In genomic region chr12:6471992-6472366, GRCh38 we compare ENCODE assay signal across 16 cellular contexts. TPM values are rescaled to one million over a fixed set of nuclear protein-coding genes. Genes with fewer than 3 reads are reported as not detected.
DNase-seq lines count a peak whose midpoint lies in the region; ATAC-seq and TF ChIP-seq lines count a peak whose summit lies in the region.
"Had no signal": no experiment of that assay in that cellular context is flagged by ENCODE, and none has a peak within 500 bp of the region (broad histone marks: within the 10 kb centered on the region; RNA-seq: fewer than 3 reads in every experiment).

No MANE protein-coding gene starts in this region.

- no peak overlapping the region for H3K27ac Mint-ChIP-seq in activated naive CD8-positive, alpha-beta T cell
- no peak overlapping the region for H3K27ac Mint-ChIP-seq in activated naive CD8-positive, alpha-beta T cell treated with anti-CD3 and anti-CD28 coated beads for 36 hours
- H3K27ac Mint-ChIP-seq in T-helper 2 cell treated with Interferon-gamma antibody and Interleukin-4, amounts not matched to agents 5 μg/mL and 100 μg/mL, for 36 hours, result peak overlapping the region; percentile 24

- TF ChIP-seq CTCF in fibroblast of the aortic adventitia (IDR thresholded peaks at IDR 0.05; ENCODE audit: insufficient read depth, low read length), result no peak

- peaks cover 40% of the 10 kb centered on the region for H3K4me1 Mint-ChIP-seq in activated naive CD8-positive, alpha-beta T cell (ENCODE audit: low read depth)
- H3K4me1 Mint-ChIP-seq in activated naive CD8-positive, alpha-beta T cell treated with anti-CD3 and anti-CD28 coated beads for 36 hours, result peaks cover 34% of the 10 kb centered on the region
- H3K4me1 Mint-ChIP-seq in T-helper 2 cell treated with Interferon-gamma antibody and Interleukin-4, amounts not matched to agents 5 μg/mL and 100 μg/mL, for 36 hours (ENCODE audit: low read depth), result peaks cover 35% of the 10 kb centered on the region

- no peaks in the 10 kb centered on the region; the same call in 1 of the 2 replicates for H3K36me3 ChIP-seq in H7 (replicated peaks; ENCODE audit: control insufficient read depth, insufficient read depth, low read length)
- H3K36me3 ChIP-seq: BE2C, colonic mucosa had no signal

- peaks cover 23% of the 10 kb centered on the region for H3K36me3 Mint-ChIP-seq in activated naive CD8-positive, alpha-beta T cell
- H3K36me3 Mint-ChIP-seq in activated naive CD8-positive, alpha-beta T cell treated with anti-CD3 and anti-CD28 coated beads for 36 hours, result peaks cover 35% of the 10 kb centered on the region
- H3K36me3 Mint-ChIP-seq in T-helper 2 cell treated with Interferon-gamma antibody and Interleukin-4, amounts not matched to agents 5 μg/mL and 100 μg/mL, for 36 hours (ENCODE audit: low read depth), result peaks cover 25% of the 10 kb centered on the region

- peak overlapping the region; percentile 18 for H3K4me3 Mint-ChIP-seq in activated naive CD8-positive, alpha-beta T cell
- H3K4me3 Mint-ChIP-seq in activated naive CD8-positive, alpha-beta T cell treated with anti-CD3 and anti-CD28 coated beads for 36 hours, result no peak overlapping the region
- peak overlapping the region; percentile 90 for H3K4me3 Mint-ChIP-seq in T-helper 2 cell treated with Interferon-gamma antibody and Interleukin-4, amounts not matched to agents 5 μg/mL and 100 μg/mL, for 36 hours

- no peaks in the 10 kb centered on the region for H3K9me3 Mint-ChIP-seq in activated naive CD8-positive, alpha-beta T cell (ENCODE audit: low read depth)
- H3K9me3 Mint-ChIP-seq in activated naive CD8-positive, alpha-beta T cell treated with anti-CD3 and anti-CD28 coated beads for 36 hours, result peaks cover 5% of the 10 kb centered on the region
- H3K9me3 Mint-ChIP-seq in T-helper 2 cell treated with Interferon-gamma antibody and Interleukin-4, amounts not matched to agents 5 μg/mL and 100 μg/mL, for 36 hours, result no peaks in the 10 kb centered on the region
- H3K9me3 Mint-ChIP-seq: activated naive CD4-positive, alpha-beta T cell treated with anti-CD3 and anti-CD28 coated beads, Interleukin-2, amount 50 U/mL, for 72 hours had no signal

- no peak for ATAC-seq in HG03108 (IDR thresholded peaks at IDR 0.05; ENCODE audit: unreplicated experiment)
- ATAC-seq: activated naive CD4-positive, alpha-beta T cell treated with anti-CD3 and anti-CD28 coated beads, Interleukin-2, amount 50 U/mL, for 72 hours had no signal

- no peak for DNase-seq in activated naive CD8-positive, alpha-beta T cell treated with anti-CD3 and anti-CD28 coated beads for 36 hours
- no peak for DNase-seq in T-helper 2 cell treated with Interferon-gamma antibody and Interleukin-4, amounts not matched to agents 5 μg/mL and 100 μg/mL, for 36 hours (ENCODE audit: low spot score)
- DNase-seq in fibroblast of the aortic adventitia (ENCODE audit: low read depth), result peak; percentile 54
- peak; percentile 59 for DNase-seq in stromal cell of bone marrow (ENCODE audit: low read depth)
- no peak for DNase-seq in HK-2 (ENCODE audit: unreplicated experiment)
- no peak for DNase-seq in H7
- DNase-seq: BE2C; colonic mucosa; H9; NCI-H1105 treated with DMSO at 0.1 percent for 48 hours; NCI-H446; OCI-M1; stimulated activated naive CD4-positive, alpha-beta T cell had no signal

- H3K27me3 ChIP-seq in H7 (ENCODE audit: control insufficient read depth, insufficient read depth, low read length), result no peaks in the 10 kb centered on the region
- H3K27me3 ChIP-seq: BE2C, colonic mucosa had no signal

- H3K27me3 Mint-ChIP-seq in activated naive CD8-positive, alpha-beta T cell, result no peaks in the 10 kb centered on the region
- H3K27me3 Mint-ChIP-seq in activated naive CD8-positive, alpha-beta T cell treated with anti-CD3 and anti-CD28 coated beads for 36 hours, result no peaks in the 10 kb centered on the region
- H3K27me3 Mint-ChIP-seq in T-helper 2 cell treated with Interferon-gamma antibody and Interleukin-4, amounts not matched to agents 5 μg/mL and 100 μg/mL, for 36 hours (ENCODE audit: low read depth), result no peaks in the 10 kb centered on the region

- H3K4me3 ChIP-seq in fibroblast of the aortic adventitia (ENCODE audit: low read depth, low read length) (no peak overlapping the region), H7 (ENCODE audit: insufficient read depth, low read depth, low read length) (no peak overlapping the region)
- H3K4me3 ChIP-seq: colonic mucosa had no signal

RNA-seq across cellular contexts. Expression of gene VAMP1, which starts 1.5 kb away (rescaled TPM):
- total RNA-seq in activated naive CD8-positive, alpha-beta T cell treated with anti-CD3 and anti-CD28 coated beads for 36 hours, result 10 to 100 TPM; 34.8 to 35.7 TPM
- 9.0 and 26.6 TPM in 2 replicates for total RNA-seq in fibroblast of the aortic adventitia (ENCODE audit: low replicate concordance)
- 23.9 and 26.8 TPM in 2 replicates for total RNA-seq in H7 (2014; rRNA removed; shearing (Covaris generic))

RNA-seq across cellular contexts. Expression of gene TAPBPL, which starts 20.1 kb away (rescaled TPM):
- total RNA-seq in activated naive CD8-positive, alpha-beta T cell treated with anti-CD3 and anti-CD28 coated beads for 36 hours, result 10 to 100 TPM; 23.7 to 26.6 TPM
- 8.9 and 19.7 TPM in 2 replicates for total RNA-seq in fibroblast of the aortic adventitia (ENCODE audit: low replicate concordance)
- 0.62 and 1.0 TPM in 2 replicates for total RNA-seq in H7 (2014; rRNA removed; shearing (Covaris generic))

RNA-seq across cellular contexts. Expression of gene MRPL51, which starts 21.1 kb away (rescaled TPM):
- 100 to 1,000 TPM; 311 to 312 TPM for total RNA-seq in activated naive CD8-positive, alpha-beta T cell treated with anti-CD3 and anti-CD28 coated beads for 36 hours
- total RNA-seq in fibroblast of the aortic adventitia (ENCODE audit: low replicate concordance), result 113 and 167 TPM in 2 replicates
- total RNA-seq in H7 (2014; rRNA removed; shearing (Covaris generic)), result 137 and 145 TPM in 2 replicates

RNA-seq across cellular contexts. Expression of gene NCAPD2, which starts 21.9 kb away (rescaled TPM):
- 100 to 1,000 TPM; 167 to 171 TPM for total RNA-seq in activated naive CD8-positive, alpha-beta T cell treated with anti-CD3 and anti-CD28 coated beads for 36 hours
- total RNA-seq in fibroblast of the aortic adventitia (ENCODE audit: low replicate concordance), result 43.1 and 45.1 TPM in 2 replicates
- 104 and 113 TPM in 2 replicates for total RNA-seq in H7 (2014; rRNA removed; shearing (Covaris generic))

RNA-seq across cellular contexts. Expression of gene CD27, which starts 27.2 kb away (rescaled TPM):
- total RNA-seq in activated naive CD8-positive, alpha-beta T cell treated with anti-CD3 and anti-CD28 coated beads for 36 hours, result 100 to 1,000 TPM; 175 to 181 TPM
- 0.18 TPM in 1 of 2 replicates, not detected in the other for total RNA-seq in fibroblast of the aortic adventitia (ENCODE audit: low replicate concordance)
- not detected in 2 replicates for total RNA-seq in H7 (2014; rRNA removed; shearing (Covaris generic))

Comparison
In these comparisons a context has a peak if more than half of its experiments do, and no peak if none do; other contexts are left out.
1. DNase-seq: peak in fibroblast of the aortic adventitia (single experiment) and stromal cell of bone marrow (single experiment); none in activated naive CD8-positive, alpha-beta T cell treated with anti-CD3 and anti-CD28 coated beads for 36 hours (single experiment), T-helper 2 cell treated with Interferon-gamma antibody and Interleukin-4, amounts not matched to agents 5 μg/mL and 100 μg/mL, for 36 hours (single experiment), HK-2 (single experiment) and H7 (single experiment).